In genomic region chr1:166895766-166896165, GRCh38 we compare ENCODE assay signal across 20 cellular contexts.
"Had no signal": no experiment of that assay in that cellular context is flagged by ENCODE, and none has a peak within 500 bp of the region (broad histone marks: within the 10 kb centered on the region; RNA-seq: fewer than 3 reads in every experiment).

No MANE protein-coding gene starts in this region.

- H3K36me3 ChIP-seq: Peyer's patch, SJCRH30 had no signal

- H3K27ac ChIP-seq: KMS-11, PC-9, Peyer's patch, SJCRH30 had no signal

- H3K9ac ChIP-seq: KMS-11 had no signal

- DNase-seq: IMR-90, Kasumi-1, MM.1S, NCI-H1092 treated with DMSO at 0.1 percent for 48 hours, NCI-H1436, NCI-H187, NCI-H2029, NCI-H2081 treated with DMSO at 0.1 percent for 48 hours, NCI-H2171, NCI-H345, NCI-H524, NCI-H526 treated with DMSO at 0.1 percent for 48 hours, NCI-H748 treated with DMSO at 0.1 percent for 48 hours, PC-9, Peyer's patch, SHP77 treated with DMSO at 0.1 percent for 48 hours, SJCRH30 had no signal

- H3K9me3 ChIP-seq: SJCRH30 had no signal

- H3K4me3 ChIP-seq: PC-9, Peyer's patch, SJCRH30 had no signal

- H3K4me2 ChIP-seq: KMS-11, PC-9 had no signal

- H3K4me1 ChIP-seq: Peyer's patch had no signal

- ATAC-seq: Right ventricle myocardium inferior, SK-N-SH treated with all-trans-retinoic acid at 6 μM for 48 hours had no signal

- H2AFZ ChIP-seq: PC-9 had no signal

- H3K27me3 ChIP-seq: Peyer's patch, SJCRH30 had no signal
